16 cellular contexts compared by ENCODE assay signal in the genomic region with DNA sequence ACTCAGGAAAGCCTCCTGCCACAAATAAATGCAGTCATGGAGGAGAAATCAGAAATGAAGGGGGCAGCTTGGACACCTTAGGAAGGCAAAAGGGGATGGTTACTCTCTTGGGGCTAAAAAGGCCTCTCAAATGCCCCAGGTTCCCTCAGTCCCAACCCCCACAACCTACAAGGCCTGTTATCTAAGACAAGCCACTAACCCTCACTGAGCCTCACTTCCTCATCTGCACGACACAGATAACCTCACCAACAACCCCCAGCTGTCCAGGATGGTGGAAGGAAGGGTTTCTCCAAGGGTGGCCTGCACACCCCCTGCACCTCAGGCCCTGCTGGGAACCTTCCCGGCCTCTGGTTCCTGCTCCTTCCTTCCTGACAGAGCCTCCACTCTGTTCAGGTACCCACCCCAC. TPM values are rescaled to one million over a fixed set of nuclear protein-coding genes. Genes with fewer than 3 reads are reported as not detected.
DNase-seq lines count a peak whose midpoint lies in the region; ATAC-seq, FAIRE-seq and TF ChIP-seq lines count a peak whose summit lies in the region.
"Had no signal": no experiment of that assay in that cellular context is flagged by ENCODE, and none has a peak within 500 bp of the region (broad histone marks: within the 10 kb centered on the region; RNA-seq: fewer than 3 reads in every experiment).

No MANE protein-coding gene starts in this region.

- WGBS in GM12878 (ENCODE audit: insufficient coverage, insufficient replicate concordance, low lambda C conversion rate, missing lambda C conversion rate): 0% methylated on average over 2 of the region's 2 CpGs
- 56 to 100% methylated on average over 1 to 2 of the region's 2 CpGs for WGBS in body of pancreas, 2 donors

- no peak overlapping the region for H3K4me3 Mint-ChIP-seq in neural crest cell
- no peak overlapping the region for H3K4me3 Mint-ChIP-seq in activated CD4-positive, alpha-beta T cell treated with anti-CD3 and anti-CD28 coated beads, Interleukin-2, amount 10 ng/mL, durations not matched to agents 24 days and 14 days
- H3K4me3 Mint-ChIP-seq: activated naive CD4-positive, alpha-beta T cell treated with anti-CD3 and anti-CD28 coated beads, Interleukin-2, amount 10 ng/mL, durations not matched to agents 7 days and 5 days; T-helper 17 cell had no signal

- H3K4me1 ChIP-seq in GM12878 (ENCODE audit: control insufficient read depth, insufficient read depth, low read length): no peaks in the 10 kb centered on the region
- peaks cover 17% of the 10 kb centered on the region for H3K4me1 ChIP-seq in body of pancreas

- FAIRE-seq in GM12878 (lab: Jason Lieb, UNC): no peak

- no peak overlapping the region for H3K9ac ChIP-seq in GM12878 (ENCODE audit: control insufficient read depth, insufficient read depth, low read length)

- TF ChIP-seq POLR2A in GM12878 (IDR thresholded peaks at IDR 0.05; ENCODE audit: low read depth, low read length) (no peak), body of pancreas (IDR thresholded peaks at IDR 0.05) (no peak)

- in situ Hi-C loops in KBM-7 (cut with MboI; ENCODE audit: low pct_unique_long_range_greater_than_20kb, low sequenced_read_pairs) (no loop called here), GM12878 (cut with MboI) (no loop called here)

- no peak overlapping the region for H3K4me3 ChIP-seq in GM12865 (ENCODE audit: low read depth, low read length)
- H3K4me3 ChIP-seq in GM12878: no peak overlapping the region
- no peak overlapping the region for H3K4me3 ChIP-seq in body of pancreas
- H3K4me3 ChIP-seq: Peyer's patch had no signal

- RAD21 ChIA-PET in GM12878 (lab: Charles Lee; ENCODE audit: unreplicated experiment): no interaction called here

- CTCF ChIA-PET in GM12878 (lab: Yijun Ruan, JAX): no interaction called here

- no peaks in the 10 kb centered on the region for H3K79me2 ChIP-seq in GM12878 (ENCODE audit: control insufficient read depth, insufficient read depth, low read length)

- no peaks in the 10 kb centered on the region for H3K36me3 Mint-ChIP-seq in neural crest cell (ENCODE audit: low read depth)
- no peaks in the 10 kb centered on the region for H3K36me3 Mint-ChIP-seq in activated CD4-positive, alpha-beta T cell treated with anti-CD3 and anti-CD28 coated beads, Interleukin-2, amount 10 ng/mL, durations not matched to agents 24 days and 14 days (ENCODE audit: low read depth)
- H3K36me3 Mint-ChIP-seq: activated naive CD4-positive, alpha-beta T cell treated with anti-CD3 and anti-CD28 coated beads, Interleukin-2, amount 10 ng/mL, durations not matched to agents 7 days and 5 days had no signal

- no peaks in the 10 kb centered on the region for H3K9me3 Mint-ChIP-seq in neural crest cell
- no peaks in the 10 kb centered on the region for H3K9me3 Mint-ChIP-seq in activated CD4-positive, alpha-beta T cell treated with anti-CD3 and anti-CD28 coated beads, Interleukin-2, amount 10 ng/mL, durations not matched to agents 24 days and 14 days
- H3K9me3 Mint-ChIP-seq: activated naive CD4-positive, alpha-beta T cell treated with anti-CD3 and anti-CD28 coated beads, Interleukin-2, amount 10 ng/mL, durations not matched to agents 7 days and 5 days had no signal

- H3K27ac Mint-ChIP-seq in neural crest cell (ENCODE audit: unreplicated experiment): peak overlapping the region; percentile 76
- no peak overlapping the region for H3K27ac Mint-ChIP-seq in activated CD4-positive, alpha-beta T cell treated with anti-CD3 and anti-CD28 coated beads, Interleukin-2, amount 10 ng/mL, durations not matched to agents 24 days and 14 days
- H3K27ac Mint-ChIP-seq: activated naive CD4-positive, alpha-beta T cell treated with anti-CD3 and anti-CD28 coated beads, Interleukin-2, amount 10 ng/mL, durations not matched to agents 7 days and 5 days; T-helper 17 cell had no signal

- H2AFZ ChIP-seq in GM12878 (ENCODE audit: control insufficient read depth, low read depth, low read length): no peak overlapping the region

- POLR2A ChIA-PET in GM12878 (lab: Charles Lee): interaction anchor here (0.5 kb wide), 1 partner anchor 163 kb away, joined by 7 read pairs; no protein-coding TSS in a partner anchor

- ATAC-seq in GM12878 (peak; percentile 52), body of pancreas (no peak)
- ATAC-seq: stimulated activated naive CD8-positive, alpha-beta T cell treated with anti-CD3 and anti-CD28 coated beads, Interleukin-15, Interleukin-2, amounts not matched to agents 100 U/mL and 50 U/mL, for 24 hours; T-helper 17 cell had no signal

- no peaks in the 10 kb centered on the region for H3K27me3 Mint-ChIP-seq in neural crest cell (ENCODE audit: low read depth)
- H3K27me3 Mint-ChIP-seq in activated CD4-positive, alpha-beta T cell treated with anti-CD3 and anti-CD28 coated beads, Interleukin-2, amount 10 ng/mL, durations not matched to agents 24 days and 14 days: peaks cover 4% of the 10 kb centered on the region

- DNase-seq in GM12865 (ENCODE audit: low read depth) (peak; percentile 22), KBM-7 (peak; percentile 91), GM12878 (ENCODE audit: low read depth, low spot score) (no peak), neural crest cell (ENCODE audit: low read depth, low spot score) (no peak), body of pancreas (no peak), superior temporal gyrus (ENCODE audit: extremely low spot score) (no peak), cortex of kidney (lab: John Stamatoyannopoulos, UW) (no peak)
- no peak for DNase-seq in activated CD4-positive, alpha-beta T cell treated with anti-CD3 and anti-CD28 coated beads, Interleukin-2, amount 10 ng/mL, durations not matched to agents 24 days and 14 days
- DNase-seq: activated naive CD4-positive, alpha-beta T cell treated with anti-CD3 and anti-CD28 coated beads, Interleukin-2, amount 10 ng/mL, durations not matched to agents 7 days and 5 days; AML-193; DMS79 treated with DMSO at 0.1 percent for 48 hours; KG1; Peyer's patch; posterior cingulate gyrus; stimulated activated naive CD8-positive, alpha-beta T cell treated with anti-CD3 and anti-CD28 coated beads, Interleukin-15, Interleukin-2, amounts not matched to agents 100 U/mL and 50 U/mL, for 24 hours; T-helper 17 cell had no signal

- H3K36me3 ChIP-seq in GM12878 (ENCODE audit: control insufficient read depth in 2 of 2, insufficient read depth in 2 of 2, low read length in 1 of 2) (no peaks in the 10 kb centered on the region), body of pancreas (replicated peaks in 1 of 2; ENCODE audit: insufficient read depth in 1 of 2, low read depth in 2 of 2) (no peaks in the 10 kb centered on the region)
- H3K36me3 ChIP-seq: Peyer's patch had no signal

- TF ChIP-seq EP300 in GM12878 (IDR thresholded peaks at IDR 0.05; ENCODE audit: borderline replicate concordance in 1 of 2, control insufficient read depth in 1 of 2, low read depth in 2 of 2, low read length in 2 of 2): no peak

- intact Hi-C loops in GM12878 (cut with micrococcal nuclease; ENCODE audit: unreplicated experiment): no loop called here
- intact Hi-C loops in activated CD4-positive, alpha-beta T cell treated with anti-CD3 and anti-CD28 coated beads, Interleukin-2, amount 10 ng/mL, durations not matched to agents 24 days and 14 days (cut with micrococcal nuclease): no loop called here
- intact Hi-C loops in body of pancreas (cut with DNase I): no loop called here

- no peaks in the 10 kb centered on the region; the same call in 2 of the 3 replicates for H3K9me3 ChIP-seq in GM12878 (replicated peaks; ENCODE audit: control insufficient read depth, insufficient read depth, low read length)
- no peaks in the 10 kb centered on the region for H3K9me3 ChIP-seq in body of pancreas
- H3K9me3 ChIP-seq: Peyer's patch had no signal

- BruUV-seq in GM12878 (replicated peaks; lab: Mats Ljungman, UMichigan): no TSS peak

- H3K4me1 Mint-ChIP-seq in neural crest cell: peaks cover 20% of the 10 kb centered on the region
- H3K4me1 Mint-ChIP-seq in activated CD4-positive, alpha-beta T cell treated with anti-CD3 and anti-CD28 coated beads, Interleukin-2, amount 10 ng/mL, durations not matched to agents 24 days and 14 days: peaks cover 5% of the 10 kb centered on the region
- H3K4me1 Mint-ChIP-seq: activated naive CD4-positive, alpha-beta T cell treated with anti-CD3 and anti-CD28 coated beads, Interleukin-2, amount 10 ng/mL, durations not matched to agents 7 days and 5 days; T-helper 17 cell had no signal

- H3K27ac ChIP-seq in GM12878 (ENCODE audit: control insufficient read depth, insufficient read depth) (no peak overlapping the region), body of pancreas (no peak overlapping the region)

- SMC1A ChIA-PET in GM12878 (lab: Charles Lee; ENCODE audit: uncharacterized antibody, unreplicated experiment): no interaction called here

- TF ChIP-seq RAD21 in GM12878 (IDR thresholded peaks at IDR 0.05; ENCODE audit: insufficient read depth, low read depth, low read length): no peak

- TF ChIP-seq CTCF in GM12865 (IDR thresholded peaks at IDR 0.05; ENCODE audit: insufficient read depth, low read depth, low read length, missing control alignments) (no peak), GM12878 (IDR thresholded peaks at IDR 0.05 in 2 of 3, conservative IDR thresholded peaks at IDR 0.05 in 1 of 3; ENCODE audit: control insufficient read depth in 2 of 3, extremely low read depth in 1 of 3, insufficient read depth in 1 of 3, low read depth in 3 of 3, low read length in 3 of 3) (no peak), neural crest cell (conservative IDR thresholded peaks at IDR 0.05) (no peak), body of pancreas (IDR thresholded peaks at IDR 0.05) (no peak)

- H3K27me3 ChIP-seq in GM12878 (replicated peaks in 1 of 2; ENCODE audit: control insufficient read depth in 2 of 2, insufficient read depth in 2 of 2, low read length in 1 of 2) (peaks cover 0 to 2% of the 10 kb centered on the region in 2 experiments; a peak in 1 of 4 replicates), body of pancreas (no peaks in the 10 kb centered on the region)
- H3K27me3 ChIP-seq: Peyer's patch had no signal

- no peak overlapping the region for H3K4me2 ChIP-seq in GM12878 (ENCODE audit: control insufficient read depth, insufficient read depth)

- no peaks in the 10 kb centered on the region for H4K20me1 ChIP-seq in GM12878 (ENCODE audit: control insufficient read depth, insufficient read depth)

RNA-seq across cellular contexts. Expression of a gene that starts 29.2 kb away (rescaled TPM):
- total RNA-seq in GM12878 (2013; cell fraction: nucleolus; rRNA removed): 8.2 and 9.4 TPM in 2 replicates
- total RNA-seq in GM12878 (2014; rRNA removed) (0.44 and 0.56 TPM in 2 replicates), GM12878 (2014; rRNA removed; fragmentation: Illumina TruSeq; extraction: Trizol) (0.45 and 0.46 TPM in 2 replicates), GM12878 (2021) (0.51 and 0.56 TPM in 2 replicates), neural crest cell (15.3 and 15.8 TPM in 2 replicates), body of pancreas (10 to 100 TPM; 56.8 to 79.1 TPM)
- 0.56 TPM for polyA plus RNA-seq in GM12878 (2011; ENCODE audit: low read depth)
- polyA plus RNA-seq in GM12878 (2011; rRNA removed) (0.66 and 0.75 TPM in 2 replicates), GM12878 (2014; fragmentation: Illumina TruSeq; extraction: Trizol) (0.40 and 0.79 TPM in 2 replicates), GM12878 (2014; fragmentation: Nextera tagmentation; extraction: Ambion mirVana) (under 1 TPM; 0.13 to 0.37 TPM), GM12878 (2014; rRNA removed) (0.38 and 0.95 TPM in 2 replicates), GM12878 (2016; fragmentation: Nextera tagmentation; extraction: Ambion mirVana) (under 1 TPM; 0.28 to 0.32 TPM)
- polyA plus RNA-seq in GM12878 (2011; cell fraction: cytosol; rRNA removed): 0.37 and 0.39 TPM in 2 replicates
- polyA plus RNA-seq in GM12878 (2011; cell fraction: nucleus; rRNA removed): 0.63 and 0.85 TPM in 2 replicates
- 0.66 and 0.93 TPM in 2 replicates for polyA plus RNA-seq in GM12878 (2012)
- polyA minus RNA-seq in GM12878 (2011; rRNA and poly(A)+ RNA removed): 0.73 and 1.3 TPM in 2 replicates
- polyA minus RNA-seq in GM12878 (2011; cell fraction: cytosol; rRNA and poly(A)+ RNA removed): 0.31 TPM in 1 of 2 replicates, not detected in the other
- 0.60 and 1.4 TPM in 2 replicates for polyA minus RNA-seq in GM12878 (2011; cell fraction: nucleus; rRNA and poly(A)+ RNA removed)
- 0.66 and 0.77 TPM in 2 replicates for total RNA-seq in activated CD4-positive, alpha-beta T cell treated with anti-CD3 and anti-CD28 coated beads, Interleukin-2, amount 10 ng/mL, durations not matched to agents 24 days and 14 days

Comparison
In these comparisons a context has a peak if more than half of its experiments do, and no peak if none do; other contexts are left out.
1. DNase-seq: peak in GM12865 (single experiment) and KBM-7 (single experiment); none in GM12878 (single experiment), neural crest cell (single experiment), activated CD4-positive, alpha-beta T cell treated with anti-CD3 and anti-CD28 coated beads, Interleukin-2, amount 10 ng/mL, durations not matched to agents 24 days and 14 days (single experiment), body of pancreas (0 of 4), superior temporal gyrus (single experiment) and cortex of kidney (single experiment).